8 cellular contexts compared by ENCODE assay signal in the genomic region with DNA sequence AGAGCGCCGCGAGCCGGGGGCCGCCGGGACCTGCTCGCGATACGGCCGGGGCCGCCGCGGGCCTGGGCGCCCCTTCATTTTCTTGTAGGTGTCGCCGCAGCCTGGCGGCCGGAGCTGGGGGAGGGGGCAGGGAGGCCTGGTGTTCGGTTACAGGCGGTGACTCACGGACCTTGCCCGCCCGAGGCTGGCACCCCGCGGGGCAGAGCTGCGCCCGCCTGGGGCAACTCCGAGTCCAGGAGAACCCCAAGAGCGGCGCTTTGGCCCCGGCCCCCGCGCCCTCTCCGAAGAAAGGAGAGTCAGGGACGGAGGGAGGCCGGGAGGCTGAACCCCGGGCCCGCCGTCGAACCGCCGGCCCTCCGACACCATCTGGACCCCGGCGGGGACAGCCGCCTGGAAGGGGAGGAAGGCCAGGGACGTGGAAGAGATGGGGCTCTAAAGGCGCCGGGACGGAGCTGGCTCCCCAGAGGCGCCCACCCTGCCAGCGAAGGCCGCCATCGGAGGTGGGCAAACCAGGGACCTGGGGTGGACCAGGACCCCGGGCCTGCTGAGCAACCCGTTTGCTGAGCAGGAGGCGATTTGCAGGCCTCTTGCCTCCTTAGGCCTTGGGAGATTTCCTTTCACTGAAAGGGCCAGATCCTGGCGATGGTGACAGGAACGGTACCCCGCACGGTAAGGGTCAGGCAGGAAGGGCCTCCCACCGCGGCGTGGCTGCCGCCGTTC. TPM values are rescaled to one million over a fixed set of nuclear protein-coding genes. Genes with fewer than 3 reads are reported as not detected.
DNase-seq lines count a peak whose midpoint lies in the region; ATAC-seq and TF ChIP-seq lines count a peak whose summit lies in the region.

No MANE protein-coding gene starts in this region.

- H3K79me2 ChIP-seq in GM23248 (ENCODE audit: insufficient read depth) (peaks cover 89% of the 10 kb centered on the region), smooth muscle cell (ENCODE audit: low read depth) (peaks cover 70% of the 10 kb centered on the region), OCI-LY7 (ENCODE audit: insufficient read depth, low read depth, low read length) (no peaks in the 10 kb centered on the region)

- H3K36me3 Mint-ChIP-seq in chondrocyte (ENCODE audit: low read depth), result peaks cover 14% of the 10 kb centered on the region

- no TSS peak for BruUV-seq in OCI-LY7 (replicated peaks; lab: Mats Ljungman, UMichigan)

- CTCF ChIA-PET in OCI-LY7 (lab: Charles Lee; ENCODE audit: unreplicated experiment), result no interaction called here

- peak; percentile 93 for DNase-seq in ACHN
- peak; percentile 91 for DNase-seq in GM23248
- peak; percentile 83 for DNase-seq in NT2/D1 (ENCODE audit: low read depth, low spot score)
- DNase-seq in chondrocyte (ENCODE audit: low spot score), result peak; percentile 96
- peak; percentile 79 for DNase-seq in kidney glomerular epithelial cell (lab: John Stamatoyannopoulos, UW)
- DNase-seq in smooth muscle cell (lab: John Stamatoyannopoulos, UW; ENCODE audit: unreplicated experiment), result peak; percentile 77
- DNase-seq in OCI-LY7 (ENCODE audit: low spot score), result no peak

- intact Hi-C loops in OCI-LY7 (cut with micrococcal nuclease; ENCODE audit: unreplicated experiment), result loop anchor here (5.0 kb wide), 1 partner anchor 432 kb away; no protein-coding TSS in a partner anchor

- no peaks in the 10 kb centered on the region for H3K9me2 ChIP-seq in GM23248 (ENCODE audit: insufficient read depth)
- no peaks in the 10 kb centered on the region for H3K9me2 ChIP-seq in OCI-LY7 (ENCODE audit: insufficient read depth, low read length)

- H3K9me3 ChIP-seq in GM23248 (ENCODE audit: low read depth), result no peaks in the 10 kb centered on the region
- no peaks in the 10 kb centered on the region for H3K9me3 ChIP-seq in NT2/D1 (ENCODE audit: insufficient read depth, low read length)
- no peaks in the 10 kb centered on the region for H3K9me3 ChIP-seq in smooth muscle cell (replicated peaks; ENCODE audit: low read depth)
- H3K9me3 ChIP-seq in OCI-LY7 (ENCODE audit: low read length), result no peaks in the 10 kb centered on the region

- H3K27me3 Mint-ChIP-seq in chondrocyte (ENCODE audit: low read depth), result no peaks in the 10 kb centered on the region

- peaks cover 38% of the 10 kb centered on the region for H3F3A ChIP-seq in GM23248 (ENCODE audit: insufficient read depth)
- peaks cover 26% of the 10 kb centered on the region for H3F3A ChIP-seq in smooth muscle cell (ENCODE audit: low read depth)

- in situ Hi-C loops in ACHN (cut with HindIII; ENCODE audit: low pct_ligation_motif_present, low pct_unique_long_range_greater_than_20kb, low sequenced_read_pairs), result no loop called here
- in situ Hi-C loops in GM23248 (cut with MboI), result loop anchor here (5.0 kb wide), 1 partner anchor 432 kb away; no protein-coding TSS in a partner anchor

- 1 to 2% methylated on average over 39 to 60 of the region's 66 CpGs for WGBS in GM23248 (ENCODE audit: low coverage in 1 of 2, low lambda C conversion rate in 2 of 2, missing lambda C conversion rate in 2 of 2), 2 experiments
- WGBS in smooth muscle cell (ENCODE audit: low lambda C conversion rate), result 1% methylated on average over 40 of the region's 66 CpGs

- TF ChIP-seq CTCF in chondrocyte (IDR thresholded peaks at IDR 0.05) (peak; percentile 13), smooth muscle cell (IDR thresholded peaks at IDR 0.05; ENCODE audit: borderline replicate concordance, insufficient read depth, poor library complexity, severe bottlenecking) (no peak), OCI-LY7 (conservative IDR thresholded peaks at IDR 0.05; ENCODE audit: low read length) (no peak)

- H3K36me3 ChIP-seq in GM23248 (ENCODE audit: low read depth), result no peaks in the 10 kb centered on the region
- peaks cover 45% of the 10 kb centered on the region for H3K36me3 ChIP-seq in NT2/D1 (ENCODE audit: insufficient read depth, insufficient read length, low read length)
- H3K36me3 ChIP-seq in smooth muscle cell (ENCODE audit: low read depth), result no peaks in the 10 kb centered on the region
- H3K36me3 ChIP-seq in OCI-LY7 (ENCODE audit: insufficient read depth, low read length), result no peaks in the 10 kb centered on the region

- H4K20me1 ChIP-seq in GM23248 (ENCODE audit: insufficient read depth), result no peaks in the 10 kb centered on the region; the same call in 1 of the 2 replicates
- H4K20me1 ChIP-seq in smooth muscle cell (ENCODE audit: low read depth), result peaks cover 69% of the 10 kb centered on the region
- no peaks in the 10 kb centered on the region for H4K20me1 ChIP-seq in OCI-LY7 (ENCODE audit: insufficient read depth, low read length)

- H3K9ac ChIP-seq in GM23248, result peak overlapping the region; percentile 97
- peak overlapping the region; percentile 99 for H3K9ac ChIP-seq in NT2/D1 (ENCODE audit: insufficient read length, low read depth)
- peak overlapping the region; percentile 88 for H3K9ac ChIP-seq in smooth muscle cell (ENCODE audit: low read depth)

- peak overlapping the region; percentile 98 for H3K4me2 ChIP-seq in GM23248 (ENCODE audit: unreplicated experiment)
- peak overlapping the region; percentile 82 for H3K4me2 ChIP-seq in smooth muscle cell
- H3K4me2 ChIP-seq in OCI-LY7 (ENCODE audit: low read length), result no peak overlapping the region

- H3K4me1 ChIP-seq in GM23248 (ENCODE audit: insufficient read depth) (peaks cover 36% of the 10 kb centered on the region), NT2/D1 (ENCODE audit: insufficient read depth, insufficient read length) (peaks cover 5% of the 10 kb centered on the region), smooth muscle cell (ENCODE audit: low read depth) (peaks cover 44% of the 10 kb centered on the region), OCI-LY7 (ENCODE audit: insufficient read depth, low read length, poor library complexity, severe bottlenecking) (no peaks in the 10 kb centered on the region)

- H3K9me3 Mint-ChIP-seq in chondrocyte (ENCODE audit: low read depth), result no peaks in the 10 kb centered on the region

- H2AFZ ChIP-seq in GM23248 (peak overlapping the region; percentile 82), smooth muscle cell (ENCODE audit: low read depth) (no peak overlapping the region), OCI-LY7 (ENCODE audit: low read length) (no peak overlapping the region)

- peak overlapping the region; percentile 95 for H3K4me3 Mint-ChIP-seq in chondrocyte (ENCODE audit: unreplicated experiment)

- POLR2A ChIA-PET in OCI-LY7 (lab: Charles Lee), result no interaction called here

- H3K4me1 Mint-ChIP-seq in chondrocyte (ENCODE audit: low read depth), result peaks cover 61% of the 10 kb centered on the region

- H3K4me3 ChIP-seq in GM23248, result peak overlapping the region; percentile 88
- peak overlapping the region; percentile 89 for H3K4me3 ChIP-seq in NT2/D1 (ENCODE audit: insufficient read length, low read depth)
- H3K4me3 ChIP-seq in smooth muscle cell, result peak overlapping the region; percentile 88
- H3K4me3 ChIP-seq in OCI-LY7 (ENCODE audit: low read depth, low read length, poor library complexity, severe bottlenecking), result no peak overlapping the region

- no peak for ATAC-seq in HG03469 (IDR thresholded peaks at IDR 0.05; ENCODE audit: unreplicated experiment)

- H3K27me3 ChIP-seq in GM23248 (replicated peaks; ENCODE audit: insufficient read depth) (no peaks in the 10 kb centered on the region), NT2/D1 (ENCODE audit: insufficient read depth, insufficient read length) (no peaks in the 10 kb centered on the region), smooth muscle cell (ENCODE audit: low read depth) (no peaks in the 10 kb centered on the region)

- peak overlapping the region; percentile 98 for H3K27ac Mint-ChIP-seq in chondrocyte (ENCODE audit: unreplicated experiment)

- H3K27ac ChIP-seq in GM23248, result peak overlapping the region; percentile 89
- peak overlapping the region; percentile 92 for H3K27ac ChIP-seq in smooth muscle cell (ENCODE audit: low read depth)
- no peak overlapping the region for H3K27ac ChIP-seq in OCI-LY7 (ENCODE audit: low read depth, low read length, poor library complexity, severe bottlenecking)

RNA-seq across cellular contexts. Expression of a gene that starts 0.8 kb away (rescaled TPM):
- total RNA-seq in GM23248 (2014; rRNA removed; shearing (Covaris generic)), result 29.6 and 45.7 TPM in 2 replicates
- 11.1 and 13.4 TPM in 2 replicates for polyA plus RNA-seq in GM23248 (2016; fragmentation: Nextera tagmentation; extraction: Ambion mirVana)
- 78.1 to 81.4 TPM (median 78.5 TPM) in 3 replicates for total RNA-seq in chondrocyte
- 54.0 and 64.2 TPM in 2 replicates for total RNA-seq in smooth muscle cell
- 35.3 and 38.8 TPM in 2 replicates for polyA plus RNA-seq in smooth muscle cell
- total RNA-seq in OCI-LY7 (2014; rRNA removed; shearing (Covaris generic)), result 0.03 TPM in 1 of 2 replicates, not detected in the other
- not detected in 2 replicates for total RNA-seq in OCI-LY7 (2022)

Comparison
In these comparisons a context has a peak if more than half of its experiments do, and no peak if none do; other contexts are left out.
1. RNA of a gene that starts 0.8 kb away (total RNA-seq): 78.1 to 81.4 TPM in chondrocyte, 54.0 to 64.2 TPM in smooth muscle cell and 29.6 to 45.7 TPM in GM23248; 0.03 TPM in OCI-LY7; every median in the first group is over 10 times any median in the second.
2. Peak in every context shown above with its lines, with median percentiles within 50 percentile points of each other: H3K9ac ChIP-seq.